ENCODE assay signal across 24 cellular contexts in genomic region chr5:107383414-107383813, GRCh38.
"Had no signal": no experiment of that assay in that cellular context is flagged by ENCODE, and none has a peak within 500 bp of the region (broad histone marks: within the 10 kb centered on the region; RNA-seq: fewer than 3 reads in every experiment).

No MANE protein-coding gene starts in this region.

- H3K4me1 ChIP-seq: tibial artery, uterus had no signal

- H3K79me2 ChIP-seq: hepatocyte had no signal

- H3K27me3 Mint-ChIP-seq: activated B cell treated with CpG ODN at 0.5 μM for 24 hours had no signal

- H2AFZ ChIP-seq: hepatocyte had no signal

- ATAC-seq: activated T-helper 17 cell treated with anti-CD3 and anti-CD28 coated beads, Interleukin-2, amount 50 U/mL, for 72 hours; left colon had no signal

- H3K9me3 ChIP-seq: esophagus squamous epithelium, tibial artery, uterus had no signal

- H3K4me3 Mint-ChIP-seq: activated B cell treated with CpG ODN at 0.5 μM for 24 hours; activated CD4-positive, alpha-beta memory T cell treated with anti-CD3 and anti-CD28 coated beads, Interleukin-2, amount 10 ng/mL, durations not matched to agents 7 days and 5 days; activated naive CD8-positive, alpha-beta T cell treated with anti-CD3 and anti-CD28 coated beads, Interleukin-2, amount 10 ng/mL, durations not matched to agents 7 days and 5 days; activated T-helper 17 cell treated with anti-CD3 and anti-CD28 coated beads, Interleukin-2, amount 50 U/mL, for 72 hours; nephron progenitor cell; T-helper 2 cell treated with Interferon-gamma antibody and Interleukin-4, amounts not matched to agents 5 μg/mL and 100 μg/mL, for 36 hours had no signal

- H3K27ac ChIP-seq: brain microvascular endothelial cell, esophagus squamous epithelium, hepatocyte, tibial artery, uterus had no signal

- H3K27me3 ChIP-seq: brain microvascular endothelial cell, esophagus squamous epithelium, hepatocyte, tibial artery, uterus had no signal

- H3K4me2 ChIP-seq: hepatocyte had no signal

- DNase-seq: activated B cell treated with CpG ODN at 0.5 μM for 24 hours; activated CD4-positive, alpha-beta memory T cell treated with anti-CD3 and anti-CD28 coated beads, Interleukin-2, amount 10 ng/mL, durations not matched to agents 7 days and 5 days; activated CD4-positive, alpha-beta T cell treated with anti-CD3 and anti-CD28 coated beads for 48 hours; activated naive CD4-positive, alpha-beta T cell; activated naive CD8-positive, alpha-beta T cell treated with anti-CD3 and anti-CD28 coated beads, Interleukin-2, amount 10 ng/mL, durations not matched to agents 7 days and 5 days; activated T-cell treated with anti-CD3 and anti-CD28 coated beads, Interleukin-2, amount 50 U/mL, for 1 hour; anterior cingulate cortex; brain microvascular endothelial cell; effector CD4-positive, alpha-beta T cell; esophagus squamous epithelium; left colon; midbrain; nephron progenitor cell; nucleus accumbens; posterior cingulate gyrus; retina; stimulated activated CD4-positive, alpha-beta T cell treated with anti-CD3 and anti-CD28 coated beads, Interleukin-2, amount 100 ng/mL, for 24 hours; stimulated activated naive CD4-positive, alpha-beta T cell treated with Interleukin-2 at 50 U/mL for 16 hours; tibial artery; uterus had no signal

- H3K4me3 ChIP-seq: esophagus squamous epithelium, hepatocyte, lung, tibial artery, uterus had no signal

- H3K27ac Mint-ChIP-seq: activated B cell treated with CpG ODN at 0.5 μM for 24 hours; activated CD4-positive, alpha-beta memory T cell treated with anti-CD3 and anti-CD28 coated beads, Interleukin-2, amount 10 ng/mL, durations not matched to agents 7 days and 5 days; activated naive CD8-positive, alpha-beta T cell treated with anti-CD3 and anti-CD28 coated beads, Interleukin-2, amount 10 ng/mL, durations not matched to agents 7 days and 5 days; activated T-helper 17 cell treated with anti-CD3 and anti-CD28 coated beads, Interleukin-2, amount 50 U/mL, for 72 hours; nephron progenitor cell; T-helper 2 cell treated with Interferon-gamma antibody and Interleukin-4, amounts not matched to agents 5 μg/mL and 100 μg/mL, for 36 hours had no signal

- H3K36me3 ChIP-seq: brain microvascular endothelial cell, esophagus squamous epithelium, uterus had no signal

- H3K9me3 Mint-ChIP-seq: activated B cell treated with CpG ODN at 0.5 μM for 24 hours; activated CD4-positive, alpha-beta memory T cell treated with anti-CD3 and anti-CD28 coated beads, Interleukin-2, amount 10 ng/mL, durations not matched to agents 7 days and 5 days; activated naive CD8-positive, alpha-beta T cell treated with anti-CD3 and anti-CD28 coated beads, Interleukin-2, amount 10 ng/mL, durations not matched to agents 7 days and 5 days; activated T-helper 17 cell treated with anti-CD3 and anti-CD28 coated beads, Interleukin-2, amount 50 U/mL, for 72 hours; nephron progenitor cell; T-helper 2 cell treated with Interferon-gamma antibody and Interleukin-4, amounts not matched to agents 5 μg/mL and 100 μg/mL, for 36 hours had no signal
